In genomic region chr1:198763298-198763714, GRCh38 we compare ENCODE assay signal across 12 cellular contexts.
A peak's percentile ranks its signal among the peaks of the same experiment; 100 is the strongest.
DNase-seq lines count a peak whose midpoint lies in the region; ATAC-seq and TF ChIP-seq lines count a peak whose summit lies in the region.
"Had no signal": no experiment of that assay in that cellular context is flagged by ENCODE, and none has a peak within 500 bp of the region (broad histone marks: within the 10 kb centered on the region; RNA-seq: fewer than 3 reads in every experiment).

No MANE protein-coding gene starts in this region.

- H3K4me2 ChIP-seq in mesenchymal stem cell (ENCODE audit: low read length, poor library complexity, severe bottlenecking) = no peak overlapping the region
- H3K4me2 ChIP-seq: smooth muscle cell had no signal

- H3K9me3 Mint-ChIP-seq in activated naive CD8-positive, alpha-beta T cell treated with anti-CD3 and anti-CD28 coated beads, Interleukin-2, amount 50 U/mL, for 24 hours = no peaks in the 10 kb centered on the region

- peak; percentile 79 for ATAC-seq in activated naive CD8-positive, alpha-beta T cell treated with anti-CD3 and anti-CD28 coated beads, Interleukin-2, amount 50 U/mL, for 24 hours
- ATAC-seq in GM18505 (IDR thresholded peaks at IDR 0.05; ENCODE audit: unreplicated experiment) (no peak), HG02885 (IDR thresholded peaks at IDR 0.05; ENCODE audit: poor library complexity, unreplicated experiment) (no peak), HG03460 (IDR thresholded peaks at IDR 0.05; ENCODE audit: unreplicated experiment) (no peak)

- peaks cover 47% of the 10 kb centered on the region for H3K4me1 Mint-ChIP-seq in activated naive CD8-positive, alpha-beta T cell treated with anti-CD3 and anti-CD28 coated beads, Interleukin-2, amount 50 U/mL, for 24 hours

- no peak overlapping the region for H2AFZ ChIP-seq in mesenchymal stem cell (ENCODE audit: low read depth, low read length)

- H3K23ac ChIP-seq in mesenchymal stem cell (ENCODE audit: low read length in 2 of 2) = no peak overlapping the region

- no peak overlapping the region for H3K9ac ChIP-seq in mesenchymal stem cell (ENCODE audit: low read length)

- WGBS in mesenchymal stem cell = 50% methylated on average over 1 of the region's 1 CpG

- H3K9me3 ChIP-seq in mesenchymal stem cell (ENCODE audit: control insufficient read depth, low read length) = no peaks in the 10 kb centered on the region

- H2BK120ac ChIP-seq in mesenchymal stem cell (ENCODE audit: low read depth, low read length) = no peak overlapping the region

- H3K27ac Mint-ChIP-seq in activated naive CD8-positive, alpha-beta T cell treated with anti-CD3 and anti-CD28 coated beads, Interleukin-2, amount 50 U/mL, for 24 hours = no peak overlapping the region

- no peak overlapping the region for H4K91ac ChIP-seq in mesenchymal stem cell (ENCODE audit: low read length)

- H3K4me1 ChIP-seq in mesenchymal stem cell (ENCODE audit: control insufficient read depth, insufficient read depth, low read depth, low read length) = no peaks in the 10 kb centered on the region

- H3K27ac ChIP-seq in mesenchymal stem cell (ENCODE audit: low read length, poor library complexity, severe bottlenecking) = no peak overlapping the region

- no peak overlapping the region for H2BK15ac ChIP-seq in mesenchymal stem cell (ENCODE audit: low read depth, poor library complexity, severe bottlenecking)

- no peaks in the 10 kb centered on the region for H3K36me3 Mint-ChIP-seq in activated naive CD8-positive, alpha-beta T cell treated with anti-CD3 and anti-CD28 coated beads, Interleukin-2, amount 50 U/mL, for 24 hours (ENCODE audit: low read depth)

- H3K79me1 ChIP-seq in mesenchymal stem cell (replicated peaks; ENCODE audit: low read length, poor library complexity, severe bottlenecking) = no peaks in the 10 kb centered on the region

- no peak overlapping the region for H3K18ac ChIP-seq in mesenchymal stem cell (ENCODE audit: low read depth in 1 of 2, low read length in 2 of 2)

- no peak for TF ChIP-seq POLR2A in GM18505 (IDR thresholded peaks at IDR 0.05; ENCODE audit: borderline replicate concordance, extremely low read depth, insufficient read depth, insufficient read length)

- no peak overlapping the region for H4K8ac ChIP-seq in mesenchymal stem cell (ENCODE audit: low read length)

- no peaks in the 10 kb centered on the region for H3K27me3 ChIP-seq in mesenchymal stem cell (ENCODE audit: control insufficient read depth in 1 of 2, insufficient read depth in 1 of 2, low read length in 2 of 2)

- no peak overlapping the region for H2BK12ac ChIP-seq in mesenchymal stem cell (ENCODE audit: low read length in 2 of 2)

- no peak overlapping the region for H3K4ac ChIP-seq in mesenchymal stem cell (ENCODE audit: low read depth in 1 of 2, low read length in 2 of 2)

- H2AK5ac ChIP-seq in mesenchymal stem cell (ENCODE audit: low read length, severe bottlenecking) = no peak overlapping the region

- H3K36me3 ChIP-seq in mesenchymal stem cell (ENCODE audit: control insufficient read depth in 1 of 2, insufficient read depth in 2 of 2, low read depth in 1 of 2, low read length in 2 of 2) = no peaks in the 10 kb centered on the region

- DNase-seq in ELR (ENCODE audit: low read depth) = peak; percentile 38
- peak; percentile 92 for DNase-seq in M059J (ENCODE audit: low read depth)
- no peak for DNase-seq in activated naive CD8-positive, alpha-beta T cell treated with anti-CD3 and anti-CD28 coated beads, Interleukin-2, amount 50 U/mL, for 24 hours
- DNase-seq in mesenchymal stem cell = peak; percentile 21
- DNase-seq in ecto neural progenitor cell (ENCODE audit: low spot score) = no peak
- DNase-seq: aorta, COR-L47, NCI-H1417 treated with DMSO at 0.1 percent for 48 hours had no signal

- no peak overlapping the region for H3K4me3 ChIP-seq in mesenchymal stem cell (ENCODE audit: insufficient read depth in 1 of 2, low read depth in 1 of 2, low read length in 2 of 2)
- H3K4me3 ChIP-seq: smooth muscle cell had no signal

- H2BK5ac ChIP-seq in mesenchymal stem cell (ENCODE audit: low read depth, low read length, poor library complexity, severe bottlenecking) = no peak overlapping the region

- no peak overlapping the region for H3K4me3 Mint-ChIP-seq in activated naive CD8-positive, alpha-beta T cell treated with anti-CD3 and anti-CD28 coated beads, Interleukin-2, amount 50 U/mL, for 24 hours

- H3K27me3 Mint-ChIP-seq in activated naive CD8-positive, alpha-beta T cell treated with anti-CD3 and anti-CD28 coated beads, Interleukin-2, amount 50 U/mL, for 24 hours = no peaks in the 10 kb centered on the region

- H3K14ac ChIP-seq in mesenchymal stem cell (ENCODE audit: low read length in 2 of 2) = no peak overlapping the region

Comparison
In these comparisons a context has a peak if more than half of its experiments do, and no peak if none do; other contexts are left out.
1. DNase-seq: peak in ELR (single experiment), M059J (single experiment) and mesenchymal stem cell (single experiment); none in activated naive CD8-positive, alpha-beta T cell treated with anti-CD3 and anti-CD28 coated beads, Interleukin-2, amount 50 U/mL, for 24 hours (single experiment) and ecto neural progenitor cell (single experiment).